ENCODE assay signal across 1 cellular context in the genomic region with DNA sequence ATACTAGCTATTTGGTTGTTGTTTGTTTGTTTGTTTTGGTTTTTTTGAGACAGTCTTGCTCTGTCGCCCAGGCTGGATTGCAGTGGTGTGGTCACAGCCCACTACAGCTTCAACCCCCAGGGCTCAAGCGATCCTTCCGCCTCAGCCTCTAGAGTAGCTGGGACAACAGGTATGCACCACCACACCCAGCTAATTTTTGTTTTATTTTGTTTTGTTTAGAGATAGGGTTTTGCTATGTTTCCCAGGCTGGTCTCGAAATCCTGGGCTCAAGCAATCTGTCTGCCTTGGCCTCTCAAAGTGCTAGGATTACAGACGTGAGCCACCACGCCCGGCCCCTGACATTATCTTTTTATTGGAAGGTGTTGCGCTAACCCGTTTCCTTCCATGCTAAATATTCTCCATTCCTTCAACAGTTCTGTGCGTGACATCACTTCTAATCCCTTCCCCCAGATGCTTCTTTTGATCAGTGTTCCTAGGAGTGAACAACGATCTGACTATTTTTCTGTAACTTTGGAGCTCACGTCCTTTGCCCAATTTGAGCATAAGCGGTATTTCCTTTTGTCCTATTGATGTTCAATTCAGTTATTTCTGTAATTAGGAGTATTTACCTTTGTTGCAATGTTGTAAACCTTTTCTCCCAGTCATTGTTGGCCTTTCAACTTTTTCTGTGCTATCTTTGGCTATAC.
TF ChIP-seq lines count a peak whose summit lies in the region.

No MANE protein-coding gene starts in this region.

TF ChIP-seq in HepG2, 621 proteins besides CTCF, POLR2A, EP300 and RAD21 (continued from another document and continues in another):
- TF ChIP-seq, protein P1, sequence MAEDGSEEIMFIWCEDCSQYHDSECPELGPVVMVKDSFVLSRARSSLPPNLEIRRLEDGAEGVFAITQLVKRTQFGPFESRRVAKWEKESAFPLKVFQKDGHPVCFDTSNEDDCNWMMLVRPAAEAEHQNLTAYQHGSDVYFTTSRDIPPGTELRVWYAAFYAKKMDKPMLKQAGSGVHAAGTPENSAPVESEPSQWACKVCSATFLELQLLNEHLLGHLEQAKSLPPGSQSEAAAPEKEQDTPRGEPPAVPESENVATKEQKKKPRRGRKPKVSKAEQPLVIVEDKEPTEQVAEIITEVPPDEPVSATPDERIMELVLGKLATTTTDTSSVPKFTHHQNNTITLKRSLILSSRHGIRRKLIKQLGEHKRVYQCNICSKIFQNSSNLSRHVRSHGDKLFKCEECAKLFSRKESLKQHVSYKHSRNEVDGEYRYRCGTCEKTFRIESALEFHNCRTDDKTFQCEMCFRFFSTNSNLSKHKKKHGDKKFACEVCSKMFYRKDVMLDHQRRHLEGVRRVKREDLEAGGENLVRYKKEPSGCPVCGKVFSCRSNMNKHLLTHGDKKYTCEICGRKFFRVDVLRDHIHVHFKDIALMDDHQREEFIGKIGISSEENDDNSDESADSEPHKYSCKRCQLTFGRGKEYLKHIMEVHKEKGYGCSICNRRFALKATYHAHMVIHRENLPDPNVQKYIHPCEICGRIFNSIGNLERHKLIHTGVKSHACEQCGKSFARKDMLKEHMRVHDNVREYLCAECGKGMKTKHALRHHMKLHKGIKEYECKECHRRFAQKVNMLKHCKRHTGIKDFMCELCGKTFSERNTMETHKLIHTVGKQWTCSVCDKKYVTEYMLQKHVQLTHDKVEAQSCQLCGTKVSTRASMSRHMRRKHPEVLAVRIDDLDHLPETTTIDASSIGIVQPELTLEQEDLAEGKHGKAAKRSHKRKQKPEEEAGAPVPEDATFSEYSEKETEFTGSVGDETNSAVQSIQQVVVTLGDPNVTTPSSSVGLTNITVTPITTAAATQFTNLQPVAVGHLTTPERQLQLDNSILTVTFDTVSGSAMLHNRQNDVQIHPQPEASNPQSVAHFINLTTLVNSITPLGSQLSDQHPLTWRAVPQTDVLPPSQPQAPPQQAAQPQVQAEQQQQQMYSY (CRISPR knock-in tag; IDR thresholded peaks at IDR 0.05): no peak
- peak; percentile 85; the same call in 1 of the 2 replicates for TF ChIP-seq ZNF878 (CRISPR knock-in tag; IDR thresholded peaks at IDR 0.05)
- TF ChIP-seq YEATS2 (CRISPR knock-in tag; IDR thresholded peaks at IDR 0.05; ENCODE audit: borderline replicate concordance): peak; percentile 26; the same call in 1 of the 2 replicates
- TF ChIP-seq SCMH1 (CRISPR knock-in tag; IDR thresholded peaks at IDR 0.05; ENCODE audit: borderline replicate concordance): no peak
- TF ChIP-seq CBX2 (IDR thresholded peaks at IDR 0.05; ENCODE audit: low read depth, low read length): no peak
- no peak for TF ChIP-seq CBX2 (CRISPR knock-in tag; IDR thresholded peaks at IDR 0.05; ENCODE audit: low read depth)
- TF ChIP-seq NFYB (CRISPR knock-in tag; IDR thresholded peaks at IDR 0.05): no peak
- TF ChIP-seq, protein P2, sequence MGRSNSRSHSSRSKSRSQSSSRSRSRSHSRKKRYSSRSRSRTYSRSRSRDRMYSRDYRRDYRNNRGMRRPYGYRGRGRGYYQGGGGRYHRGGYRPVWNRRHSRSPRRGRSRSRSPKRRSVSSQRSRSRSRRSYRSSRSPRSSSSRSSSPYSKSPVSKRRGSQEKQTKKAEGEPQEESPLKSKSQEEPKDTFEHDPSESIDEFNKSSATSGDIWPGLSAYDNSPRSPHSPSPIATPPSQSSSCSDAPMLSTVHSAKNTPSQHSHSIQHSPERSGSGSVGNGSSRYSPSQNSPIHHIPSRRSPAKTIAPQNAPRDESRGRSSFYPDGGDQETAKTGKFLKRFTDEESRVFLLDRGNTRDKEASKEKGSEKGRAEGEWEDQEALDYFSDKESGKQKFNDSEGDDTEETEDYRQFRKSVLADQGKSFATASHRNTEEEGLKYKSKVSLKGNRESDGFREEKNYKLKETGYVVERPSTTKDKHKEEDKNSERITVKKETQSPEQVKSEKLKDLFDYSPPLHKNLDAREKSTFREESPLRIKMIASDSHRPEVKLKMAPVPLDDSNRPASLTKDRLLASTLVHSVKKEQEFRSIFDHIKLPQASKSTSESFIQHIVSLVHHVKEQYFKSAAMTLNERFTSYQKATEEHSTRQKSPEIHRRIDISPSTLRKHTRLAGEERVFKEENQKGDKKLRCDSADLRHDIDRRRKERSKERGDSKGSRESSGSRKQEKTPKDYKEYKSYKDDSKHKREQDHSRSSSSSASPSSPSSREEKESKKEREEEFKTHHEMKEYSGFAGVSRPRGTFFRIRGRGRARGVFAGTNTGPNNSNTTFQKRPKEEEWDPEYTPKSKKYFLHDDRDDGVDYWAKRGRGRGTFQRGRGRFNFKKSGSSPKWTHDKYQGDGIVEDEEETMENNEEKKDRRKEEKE (IDR thresholded peaks at IDR 0.05): no peak
- TF ChIP-seq RBM22 (optimal IDR thresholded peaks at IDR 0.05; ENCODE audit: low read length): no peak
- TF ChIP-seq ZNF768 (CRISPR knock-in tag; IDR thresholded peaks at IDR 0.05): no peak
- no peak for TF ChIP-seq THAP8 (CRISPR knock-in tag; IDR thresholded peaks at IDR 0.05; ENCODE audit: borderline replicate concordance)
- peak; percentile 83; the same call in 1 of the 2 replicates for TF ChIP-seq RARA (CRISPR knock-in tag; IDR thresholded peaks at IDR 0.05)
- no peak for TF ChIP-seq ZFAT (CRISPR knock-in tag; conservative IDR thresholded peaks at IDR 0.05)
- peak; percentile 64; the same call in 1 of the 2 replicates for TF ChIP-seq NR2F6 (IDR thresholded peaks at IDR 0.05)
- peak; percentile 86 for TF ChIP-seq NR2F6 (CRISPR knock-in tag; IDR thresholded peaks at IDR 0.05)
- TF ChIP-seq RARG (CRISPR knock-in tag; IDR thresholded peaks at IDR 0.05; ENCODE audit: low read depth): no peak
- no peak for TF ChIP-seq ZBTB46 (CRISPR knock-in tag; IDR thresholded peaks at IDR 0.05; ENCODE audit: borderline replicate concordance)
- TF ChIP-seq NFAT5 (CRISPR knock-in tag; IDR thresholded peaks at IDR 0.05): no peak
- TF ChIP-seq THAP11 (CRISPR knock-in tag; IDR thresholded peaks at IDR 0.05): peak; percentile 50; the same call in 1 of the 2 replicates
- no peak for TF ChIP-seq JARID2 (CRISPR knock-in tag; IDR thresholded peaks at IDR 0.05; ENCODE audit: insufficient replicate concordance)
- TF ChIP-seq STAT6 (CRISPR knock-in tag; IDR thresholded peaks at IDR 0.05; ENCODE audit: borderline replicate concordance): peak; percentile 97; the same call in 1 of the 2 replicates
- TF ChIP-seq, protein P3, sequence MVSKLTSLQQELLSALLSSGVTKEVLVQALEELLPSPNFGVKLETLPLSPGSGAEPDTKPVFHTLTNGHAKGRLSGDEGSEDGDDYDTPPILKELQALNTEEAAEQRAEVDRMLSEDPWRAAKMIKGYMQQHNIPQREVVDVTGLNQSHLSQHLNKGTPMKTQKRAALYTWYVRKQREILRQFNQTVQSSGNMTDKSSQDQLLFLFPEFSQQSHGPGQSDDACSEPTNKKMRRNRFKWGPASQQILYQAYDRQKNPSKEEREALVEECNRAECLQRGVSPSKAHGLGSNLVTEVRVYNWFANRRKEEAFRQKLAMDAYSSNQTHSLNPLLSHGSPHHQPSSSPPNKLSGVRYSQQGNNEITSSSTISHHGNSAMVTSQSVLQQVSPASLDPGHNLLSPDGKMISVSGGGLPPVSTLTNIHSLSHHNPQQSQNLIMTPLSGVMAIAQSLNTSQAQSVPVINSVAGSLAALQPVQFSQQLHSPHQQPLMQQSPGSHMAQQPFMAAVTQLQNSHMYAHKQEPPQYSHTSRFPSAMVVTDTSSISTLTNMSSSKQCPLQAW (CRISPR knock-in tag; IDR thresholded peaks at IDR 0.05): peak; percentile 65
- TF ChIP-seq RFX5 (IDR thresholded peaks at IDR 0.05; ENCODE audit: low read depth, low read length): no peak
- TF ChIP-seq NFE2L2 (IDR thresholded peaks at IDR 0.05; ENCODE audit: low read length): peak; percentile 64; the same call in 1 of the 2 replicates
- TF ChIP-seq KDM5A (IDR thresholded peaks at IDR 0.05; ENCODE audit: borderline replicate concordance, low read length): no peak; the same call in 1 of the 2 replicates
- TF ChIP-seq STAG1 (CRISPR knock-in tag; IDR thresholded peaks at IDR 0.05): 0 out of 2 replicates have a peak, but pooled peaks have one; percentile 5
- TF ChIP-seq, protein P4, sequence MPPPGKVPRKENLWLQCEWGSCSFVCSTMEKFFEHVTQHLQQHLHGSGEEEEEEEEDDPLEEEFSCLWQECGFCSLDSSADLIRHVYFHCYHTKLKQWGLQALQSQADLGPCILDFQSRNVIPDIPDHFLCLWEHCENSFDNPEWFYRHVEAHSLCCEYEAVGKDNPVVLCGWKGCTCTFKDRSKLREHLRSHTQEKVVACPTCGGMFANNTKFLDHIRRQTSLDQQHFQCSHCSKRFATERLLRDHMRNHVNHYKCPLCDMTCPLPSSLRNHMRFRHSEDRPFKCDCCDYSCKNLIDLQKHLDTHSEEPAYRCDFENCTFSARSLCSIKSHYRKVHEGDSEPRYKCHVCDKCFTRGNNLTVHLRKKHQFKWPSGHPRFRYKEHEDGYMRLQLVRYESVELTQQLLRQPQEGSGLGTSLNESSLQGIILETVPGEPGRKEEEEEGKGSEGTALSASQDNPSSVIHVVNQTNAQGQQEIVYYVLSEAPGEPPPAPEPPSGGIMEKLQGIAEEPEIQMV (CRISPR knock-in tag; IDR thresholded peaks at IDR 0.05; ENCODE audit: low read depth): no peak
- TF ChIP-seq ZC3H13 (CRISPR knock-in tag; IDR thresholded peaks at IDR 0.05): no peak
- TF ChIP-seq BRCA1 (CRISPR knock-in tag; IDR thresholded peaks at IDR 0.05): peak; percentile 74; the same call in 1 of the 2 replicates
- no peak for TF ChIP-seq ZNF790 (CRISPR knock-in tag; IDR thresholded peaks at IDR 0.05; ENCODE audit: borderline replicate concordance)
- TF ChIP-seq ZNF562 (CRISPR knock-in tag; IDR thresholded peaks at IDR 0.05; ENCODE audit: borderline replicate concordance): no peak
- TF ChIP-seq TEAD2 (CRISPR knock-in tag; IDR thresholded peaks at IDR 0.05): no peak
- TF ChIP-seq ATF1 (CRISPR knock-in tag; IDR thresholded peaks at IDR 0.05): peak; percentile 57; the same call in 1 of the 2 replicates
- no peak for TF ChIP-seq ZNF589 (CRISPR knock-in tag; conservative IDR thresholded peaks at IDR 0.05)
- no peak for TF ChIP-seq DMAP1 (CRISPR knock-in tag; IDR thresholded peaks at IDR 0.05)
